ENCODE assay signal across 8 cellular contexts in genomic region chr17:81222906-81223757, GRCh38. TPM values are rescaled to one million over a fixed set of nuclear protein-coding genes. Genes with fewer than 3 reads are reported as not detected.
DNase-seq lines count a peak whose midpoint lies in the region; ATAC-seq, FAIRE-seq and TF ChIP-seq lines count a peak whose summit lies in the region.

TSS of gene CEP131 (minus strand) at chr17:81222965. CDS start at chr17:81220056, 2,909 bp downstream.

- no peaks in the 10 kb centered on the region for H3K27me3 Mint-ChIP-seq in T-helper 17 cell

- no peaks in the 10 kb centered on the region for H3K36me3 ChIP-seq in prostate gland

- H3K4me1 ChIP-seq in prostate gland (replicated peaks), result peaks cover 10% of the 10 kb centered on the region

- H3K36me3 Mint-ChIP-seq in T-helper 17 cell (ENCODE audit: low read depth), result no peaks in the 10 kb centered on the region

- no peaks in the 10 kb centered on the region for H3K27me3 ChIP-seq in prostate gland (replicated peaks; ENCODE audit: insufficient read depth)

- H3K27ac ChIP-seq in prostate gland, result peak within 1 kb of the TSS in 1 of 2 donors; percentile 3

- DNase-seq in NCI-H187 (lab: John Stamatoyannopoulos, UW) (peak; percentile 91 to 97), T-helper 17 cell (peak; percentile 99 to 100 (median 99)), amygdala (lab: John Stamatoyannopoulos, UW) (peak; percentile 80 to 99 (median 97)), left ventricle myocardium superior (peak; percentile 100), prostate gland (ENCODE audit: low spot score) (peak; percentile 99), urothelium cell line (ENCODE audit: low spot score) (peak; percentile 100)

- peak; percentile 99 for FAIRE-seq in urothelium cell line (lab: Jason Lieb, UNC)

- peak; percentile 9 for TF ChIP-seq POLR2A in prostate gland (IDR thresholded peaks at IDR 0.05)

- WGBS in prostate gland, result under 1% methylated on average over 79 of the region's 79 CpGs

- H3K9me3 ChIP-seq in T-helper 17 cell (ENCODE audit: control insufficient read depth, low read length, poor library complexity, severe bottlenecking) (no peaks in the 10 kb centered on the region), prostate gland (no peaks in the 10 kb centered on the region)

- ATAC-seq in GM18498 (IDR thresholded peaks at IDR 0.05; ENCODE audit: unreplicated experiment), result peak; percentile 96
- peak; percentile 83 for ATAC-seq in HG02943 (IDR thresholded peaks at IDR 0.05; ENCODE audit: low read depth, unreplicated experiment)
- peak; percentile 96 for ATAC-seq in T-helper 17 cell
- ATAC-seq in left ventricle myocardium superior, result peak; percentile 98

- H3K4me3 ChIP-seq in prostate gland, result peak within 1 kb of the TSS; percentile 73 to 74

- peak in 1 of 4 experiments; percentile 9 for TF ChIP-seq CTCF in prostate gland (IDR thresholded peaks at IDR 0.05)

- intact Hi-C loops in left ventricle myocardium superior (cut with micrococcal nuclease) (no loop called here), prostate gland (cut with DNase I) (no loop called here)

- H3K4me1 Mint-ChIP-seq in T-helper 17 cell, result peaks cover 8% of the 10 kb centered on the region

- peak within 1 kb of the TSS; percentile 86 for H3K4me3 Mint-ChIP-seq in T-helper 17 cell

- H3K27ac Mint-ChIP-seq in T-helper 17 cell, result peak within 1 kb of the TSS; percentile 78

RNA-seq across cellular contexts. Expression of gene CEP131, which starts in this region (rescaled TPM):
- total RNA-seq in T-helper 17 cell (10 to 100 TPM in 1 of 2 donors, 1 to 10 TPM in 1; 8.2 to 10.5 TPM), left ventricle myocardium superior (13.6 TPM), prostate gland (10 to 100 TPM in 1 of 2 donors, 1 to 10 TPM in 1; 7.1 to 24.0 TPM)
